ENCODE assay signal across 22 cellular contexts in the genomic region with DNA sequence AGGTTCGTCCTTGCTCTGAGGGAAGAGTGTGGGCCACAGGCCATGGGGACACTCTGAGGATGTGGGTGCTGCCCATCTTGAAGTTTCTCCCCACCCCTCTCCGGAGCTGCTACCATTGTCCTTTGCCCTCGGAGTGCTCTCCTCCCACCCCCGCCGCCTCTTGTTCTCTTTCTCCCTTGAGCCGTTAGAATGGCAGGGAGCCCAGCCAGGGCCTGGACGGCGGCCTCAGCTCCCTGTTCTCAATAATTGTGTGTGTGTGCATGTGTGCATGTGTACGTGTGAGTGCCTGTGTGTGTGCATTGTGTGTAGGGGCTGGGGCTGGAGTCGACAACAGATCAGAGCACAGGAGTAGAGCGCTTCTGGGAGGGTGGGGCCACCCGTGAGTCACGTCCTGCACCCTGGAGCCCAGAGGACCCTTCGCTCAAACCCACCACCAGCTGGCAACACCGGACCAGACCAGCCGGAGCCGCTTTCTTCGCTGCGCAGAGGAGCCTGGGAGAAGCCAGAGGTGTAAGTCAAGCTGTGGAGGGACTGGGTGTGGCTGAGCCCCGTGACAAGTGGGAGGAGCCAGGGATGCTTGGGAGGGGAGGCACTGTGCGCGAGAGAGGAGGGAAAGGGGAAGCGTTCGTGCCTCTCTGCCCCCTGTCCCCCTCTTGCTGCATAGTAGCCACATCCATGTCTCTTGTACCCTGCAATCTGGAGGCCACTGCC. TPM values are rescaled to one million over a fixed set of nuclear protein-coding genes. Genes with fewer than 3 reads are reported as not detected.
"Had no signal": no experiment of that assay in that cellular context is flagged by ENCODE, and none has a peak within 500 bp of the region (broad histone marks: within the 10 kb centered on the region; RNA-seq: fewer than 3 reads in every experiment).

No MANE protein-coding gene starts in this region.

- H3K27ac ChIP-seq: cardiac muscle cell, esophagus squamous epithelium, upper lobe of right lung had no signal

- H3K9me3 ChIP-seq: esophagus squamous epithelium, upper lobe of right lung had no signal

- H3K4me1 ChIP-seq: upper lobe of right lung had no signal

- DNase-seq: activated B cell treated with CpG ODN at 0.5 μM for 24 hours; activated CD4-positive, alpha-beta memory T cell treated with anti-CD3 and anti-CD28 coated beads, Interleukin-2, amount 10 ng/mL, durations not matched to agents 7 days and 5 days; activated CD4-positive, alpha-beta T cell treated with anti-CD3 and anti-CD28 coated beads for 4 hours; activated naive CD4-positive, alpha-beta T cell; activated naive CD8-positive, alpha-beta T cell treated with anti-CD3 and anti-CD28 coated beads for 36 hours; activated T-cell treated with anti-CD3 and anti-CD28 coated beads, Interleukin-2, amount 50 U/mL, for 1 hour; effector memory CD8-positive, alpha-beta T cell; esophagus squamous epithelium; left colon; stimulated activated CD4-positive, alpha-beta T cell treated with anti-CD3 and anti-CD28 coated beads, Interleukin-12 subunit alpha, Interleukin-12 subunit beta, amount 100 ng/mL, for 4 hours; stimulated activated CD4-positive, alpha-beta T cell treated with anti-CD3 and anti-CD28 coated beads, Interleukin-1b, Interleukin-23, amount 100 ng/mL, for 48 hours; stimulated activated CD8-positive, alpha-beta memory T cell treated with anti-CD3 and anti-CD28 coated beads, Interleukin-4, amount 100 ng/mL, for 48 hours; stimulated activated naive CD4-positive, alpha-beta T cell; upper lobe of right lung had no signal

- FAIRE-seq: islet of Langerhans, TTC549 had no signal

- H3K36me3 ChIP-seq: cardiac muscle cell, esophagus squamous epithelium, upper lobe of right lung had no signal

- H3K27me3 ChIP-seq: cardiac muscle cell, upper lobe of right lung had no signal

- ATAC-seq: activated T-helper 17 cell treated with anti-CD3 and anti-CD28 coated beads, Interleukin-2, amount 50 U/mL, for 72 hours; effector memory CD8-positive, alpha-beta T cell; left colon; natural killer cell treated with Interleukin-12 subunit alpha and Interleukin-12 subunit beta and Interleukin-15 and Interleukin-18, amount 100 ng/mL, for 72 hours; upper lobe of right lung had no signal

- H3K4me3 ChIP-seq: cardiac muscle cell, esophagus squamous epithelium, lung, upper lobe of right lung had no signal

RNA-seq across cellular contexts. Expression of a gene that starts 25.9 kb away (rescaled TPM):
- total RNA-seq: activated CD4-positive, alpha-beta memory T cell treated with anti-CD3 and anti-CD28 coated beads, Interleukin-2, amount 10 ng/mL, durations not matched to agents 7 days and 5 days; activated naive CD8-positive, alpha-beta T cell treated with anti-CD3 and anti-CD28 coated beads for 36 hours; activated T-helper 17 cell treated with anti-CD3 and anti-CD28 coated beads, Interleukin-2, amount 50 U/mL, for 72 hours; dermis microvascular lymphatic vessel endothelial cell; natural killer cell treated with Interleukin-12 subunit alpha and Interleukin-12 subunit beta and Interleukin-15 and Interleukin-18, amount 100 ng/mL, for 72 hours; renal cortical epithelial cell had no signal
